Comparison of ENCODE assay signal across 12 cellular contexts in the genomic region with DNA sequence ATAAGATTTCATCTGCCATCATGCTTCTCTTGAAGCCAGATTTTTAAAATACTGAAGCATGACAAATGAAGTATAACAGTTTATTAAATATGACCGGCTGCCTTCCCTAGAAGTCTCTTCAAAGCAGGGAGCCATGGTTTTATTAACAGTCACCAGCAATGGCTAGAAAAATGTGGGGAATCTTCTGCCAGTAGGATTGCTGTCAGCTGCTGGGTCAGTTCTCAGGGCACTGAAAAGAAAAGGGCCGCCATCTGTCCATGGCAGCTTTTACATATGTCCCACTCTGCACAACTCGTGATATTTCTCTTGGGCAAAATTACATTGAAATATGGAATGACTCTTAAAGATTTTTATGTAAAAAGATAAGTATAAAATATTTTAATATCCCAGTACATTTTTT. TPM values are rescaled to one million over a fixed set of nuclear protein-coding genes. Genes with fewer than 3 reads are reported as not detected.
A peak's percentile ranks its signal among the peaks of the same experiment; 100 is the strongest.
DNase-seq lines count a peak whose midpoint lies in the region; ATAC-seq, FAIRE-seq and TF ChIP-seq lines count a peak whose summit lies in the region.
"Had no signal": no experiment of that assay in that cellular context is flagged by ENCODE, and none has a peak within 500 bp of the region (broad histone marks: within the 10 kb centered on the region; RNA-seq: fewer than 3 reads in every experiment).

No MANE protein-coding gene starts in this region.

- no peaks in the 10 kb centered on the region for H3K9me3 Mint-ChIP-seq in activated B cell treated with CpG ODN at 0.5 μM for 24 hours

- H3K27me3 ChIP-seq in GM23248 (replicated peaks; ENCODE audit: insufficient read depth) (no peaks in the 10 kb centered on the region), keratinocyte (ENCODE audit: control insufficient read depth, extremely low read depth, insufficient read depth, low read length) (no peaks in the 10 kb centered on the region), skeletal muscle satellite cell (ENCODE audit: control insufficient read depth, insufficient read depth, low read length) (no peaks in the 10 kb centered on the region)
- H3K27me3 ChIP-seq: transverse colon had no signal

- H3K9ac ChIP-seq in GM23248 (peak overlapping the region; percentile 95; the same call in 1 of the 2 replicates), keratinocyte (ENCODE audit: control insufficient read depth, extremely low read depth, insufficient read depth, low read length) (no peak overlapping the region), skeletal muscle satellite cell (ENCODE audit: low read depth, low read length) (peak overlapping the region; percentile 94)

- peak overlapping the region; percentile 61 for H3K27ac Mint-ChIP-seq in activated B cell treated with CpG ODN at 0.5 μM for 24 hours

- POLR2A ChIA-PET in activated B cell treated with CpG ODN at 0.5 μM for 24 hours (lab: Charles Lee): interaction anchor here (0.6 to 1.6 kb wide), 2 partner anchors 16 to 34 kb away, joined by 3 to 16 read pairs; no protein-coding TSS in a partner anchor

- H3K4me1 ChIP-seq in GM23248 (ENCODE audit: insufficient read depth) (peaks cover 12% of the 10 kb centered on the region), keratinocyte (ENCODE audit: control insufficient read depth, extremely low read depth, insufficient read depth, low read length) (peaks cover 20% of the 10 kb centered on the region), skeletal muscle satellite cell (ENCODE audit: control insufficient read depth, insufficient read depth, low read length) (peaks cover 13% of the 10 kb centered on the region)

- in situ Hi-C loops in GM23248 (cut with MboI): no loop called here

- peaks cover 70% of the 10 kb centered on the region for H3K4me1 Mint-ChIP-seq in activated B cell treated with CpG ODN at 0.5 μM for 24 hours

- H3K27ac ChIP-seq in GM23248 (no peak overlapping the region), keratinocyte (ENCODE audit: control insufficient read depth, insufficient read depth, low read length) (peak overlapping the region; percentile 28)

- CTCF ChIA-PET in activated B cell treated with CpG ODN at 0.5 μM for 24 hours (lab: Charles Lee): interaction anchor here (0.7 to 7.1 kb wide), 4 partner anchors 32 to 88 kb away, joined by 4 to 60 read pairs (median 6); no protein-coding TSS in a partner anchor

- no peak for FAIRE-seq in keratinocyte (lab: Jason Lieb, UNC)
- FAIRE-seq: bronchial epithelial cell had no signal

- H3K4me3 ChIP-seq in GM23248 (peak overlapping the region; percentile 99), keratinocyte (ENCODE audit: control insufficient read depth in 2 of 3, extremely low read depth in 1 of 3, insufficient read depth in 2 of 3, low read depth in 1 of 3, low read length in 3 of 3) (peak overlapping the region; percentile 87 to 99 (median 91)), skeletal muscle satellite cell (ENCODE audit: low read length) (peak overlapping the region; percentile 84)

- H3F3A ChIP-seq in GM23248 (ENCODE audit: insufficient read depth): peaks cover 3% of the 10 kb centered on the region; the same call in 1 of the 2 replicates

- H3K9me2 ChIP-seq in GM23248 (ENCODE audit: insufficient read depth): no peaks in the 10 kb centered on the region

- no peak for DNase-seq in GM23248
- DNase-seq in activated B cell treated with CpG ODN at 0.5 μM for 24 hours: no peak
- no peak for DNase-seq in keratinocyte (ENCODE audit: low read depth, low spot score)
- DNase-seq in Right ventricle myocardium superior: no peak
- DNase-seq in epidermal melanocyte (ENCODE audit: insufficient read length, low spot score): no peak
- DNase-seq: NCI-H146, transverse colon had no signal

- H4K20me1 ChIP-seq in GM23248 (ENCODE audit: insufficient read depth) (no peaks in the 10 kb centered on the region; the same call in 1 of the 2 replicates), keratinocyte (ENCODE audit: control insufficient read depth, extremely low read depth, insufficient read depth, low read length) (no peaks in the 10 kb centered on the region)

- H3K27me3 Mint-ChIP-seq in activated B cell treated with CpG ODN at 0.5 μM for 24 hours: no peaks in the 10 kb centered on the region

- H3K79me2 ChIP-seq in GM23248 (ENCODE audit: insufficient read depth) (peaks cover 28% of the 10 kb centered on the region), keratinocyte (ENCODE audit: control insufficient read depth, insufficient read depth, low read length) (peaks cover 32% of the 10 kb centered on the region)

- dilution Hi-C loops in keratinocyte (cut with MboI; ENCODE audit: extremely low pct_ligation_motif_present, low sequenced_read_pairs): no loop called here

- no peak for ATAC-seq in activated B cell treated with CpG ODN at 0.5 μM for 24 hours (ENCODE audit: low read depth)
- no peak for ATAC-seq in Right ventricle myocardium superior (ENCODE audit: poor library complexity)
- no peak for ATAC-seq in GM21717 (IDR thresholded peaks at IDR 0.05; ENCODE audit: unreplicated experiment)
- ATAC-seq in HG03175 (IDR thresholded peaks at IDR 0.05; ENCODE audit: unreplicated experiment): no peak
- ATAC-seq: sciatic nerve had no signal

- H3K36me3 Mint-ChIP-seq in activated B cell treated with CpG ODN at 0.5 μM for 24 hours (ENCODE audit: low read depth): peaks cover 54% of the 10 kb centered on the region

- intact Hi-C loops in activated B cell treated with CpG ODN at 0.5 μM for 24 hours (cut with micrococcal nuclease): loop anchor here (5.0 kb wide), 2 partner anchors 703 to 1437 kb away; a partner anchor contains a TSS
- intact Hi-C loops in Right ventricle myocardium superior (cut with DNase I): no loop called here

- peak overlapping the region; percentile 61 for H3K4me3 Mint-ChIP-seq in activated B cell treated with CpG ODN at 0.5 μM for 24 hours

- H3K9me1 ChIP-seq in keratinocyte (ENCODE audit: control insufficient read depth, extremely low read depth, insufficient read depth, low read length): no peaks in the 10 kb centered on the region

- no peak for TF ChIP-seq CTCF in activated B cell treated with CpG ODN at 0.5 μM for 24 hours (IDR thresholded peaks at IDR 0.05)
- TF ChIP-seq CTCF in keratinocyte (optimal IDR thresholded peaks at IDR 0.05 in 1 of 3, IDR thresholded peaks at IDR 0.05 in 1 of 3, conservative IDR thresholded peaks at IDR 0.05 in 1 of 3; ENCODE audit: extremely low read depth in 1 of 3, insufficient read depth in 2 of 3, low read length in 3 of 3): no peak

- H3K9me3 ChIP-seq in GM23248 (ENCODE audit: low read depth): no peaks in the 10 kb centered on the region
- H3K9me3 ChIP-seq in keratinocyte (ENCODE audit: control insufficient read depth, low read depth, low read length): no peaks in the 10 kb centered on the region
- H3K9me3 ChIP-seq in skeletal muscle satellite cell (replicated peaks; ENCODE audit: low read length): no peaks in the 10 kb centered on the region
- H3K9me3 ChIP-seq: transverse colon had no signal

- 54 to 58% methylated on average over 3 of the region's 3 CpGs for WGBS in GM23248 (ENCODE audit: low coverage in 1 of 2, low lambda C conversion rate in 2 of 2, missing lambda C conversion rate in 2 of 2), 2 experiments

- H3K4me2 ChIP-seq in GM23248 (ENCODE audit: unreplicated experiment) (peak overlapping the region; percentile 95), keratinocyte (ENCODE audit: control insufficient read depth, extremely low read depth, insufficient read depth, low read depth, low read length) (peak overlapping the region; percentile 96), skeletal muscle satellite cell (ENCODE audit: low read length) (peak overlapping the region; percentile 85)

- H2AFZ ChIP-seq in GM23248: no peak overlapping the region
- H2AFZ ChIP-seq in keratinocyte (ENCODE audit: control insufficient read depth, low read length): no peak overlapping the region

- H3K36me3 ChIP-seq in GM23248 (ENCODE audit: low read depth): peaks cover 51% of the 10 kb centered on the region
- peaks cover 16 to 39% of the 10 kb centered on the region in 2 experiments for H3K36me3 ChIP-seq in keratinocyte (ENCODE audit: control insufficient read depth in 2 of 2, extremely low read depth in 1 of 2, insufficient read depth in 2 of 2, low read length in 2 of 2)
- H3K36me3 ChIP-seq in skeletal muscle satellite cell (ENCODE audit: insufficient read depth, low read length): peaks cover 54% of the 10 kb centered on the region

RNA-seq across cellular contexts. Expression of a gene that starts 2.8 kb away (rescaled TPM):
- 34.0 and 40.0 TPM in 2 replicates for total RNA-seq in GM23248 (2014; rRNA removed; shearing (Covaris generic))
- polyA plus RNA-seq in GM23248 (2016; fragmentation: Nextera tagmentation; extraction: Ambion mirVana): 31.2 and 32.6 TPM in 2 replicates
- 32.0 and 34.6 TPM in 2 replicates for total RNA-seq in activated B cell treated with CpG ODN at 0.5 μM for 24 hours
- 47.4 to 96.9 TPM (median 58.5 TPM) in 3 replicates for polyA plus RNA-seq in keratinocyte
- 70.1 TPM for polyA plus RNA-seq in keratinocyte (2011; ENCODE audit: low read depth)
- 46.5 and 83.0 TPM in 2 replicates for polyA plus RNA-seq in keratinocyte (2011; cell fraction: cytosol; rRNA removed)
- polyA plus RNA-seq in keratinocyte (2011; cell fraction: nucleus; rRNA removed): 61.8 and 103 TPM in 2 replicates
- 36.4 and 48.4 TPM in 2 replicates for polyA plus RNA-seq in keratinocyte (2012; ENCODE audit: low replicate concordance)
- 6.8 to 52.8 TPM (median 21.1 TPM) in 3 replicates for polyA minus RNA-seq in keratinocyte
- polyA minus RNA-seq in keratinocyte (2011; cell fraction: cytosol; rRNA and poly(A)+ RNA removed): 35.3 TPM
- polyA minus RNA-seq in keratinocyte (2011; cell fraction: nucleus; rRNA and poly(A)+ RNA removed): 22.1 and 50.5 TPM in 2 replicates
- 13.9 and 16.8 TPM in 2 replicates for total RNA-seq in skeletal muscle satellite cell (2012; rRNA removed)
- 9.6 TPM for total RNA-seq in Right ventricle myocardium superior
